19 cellular contexts compared by ENCODE assay signal in the genomic region with DNA sequence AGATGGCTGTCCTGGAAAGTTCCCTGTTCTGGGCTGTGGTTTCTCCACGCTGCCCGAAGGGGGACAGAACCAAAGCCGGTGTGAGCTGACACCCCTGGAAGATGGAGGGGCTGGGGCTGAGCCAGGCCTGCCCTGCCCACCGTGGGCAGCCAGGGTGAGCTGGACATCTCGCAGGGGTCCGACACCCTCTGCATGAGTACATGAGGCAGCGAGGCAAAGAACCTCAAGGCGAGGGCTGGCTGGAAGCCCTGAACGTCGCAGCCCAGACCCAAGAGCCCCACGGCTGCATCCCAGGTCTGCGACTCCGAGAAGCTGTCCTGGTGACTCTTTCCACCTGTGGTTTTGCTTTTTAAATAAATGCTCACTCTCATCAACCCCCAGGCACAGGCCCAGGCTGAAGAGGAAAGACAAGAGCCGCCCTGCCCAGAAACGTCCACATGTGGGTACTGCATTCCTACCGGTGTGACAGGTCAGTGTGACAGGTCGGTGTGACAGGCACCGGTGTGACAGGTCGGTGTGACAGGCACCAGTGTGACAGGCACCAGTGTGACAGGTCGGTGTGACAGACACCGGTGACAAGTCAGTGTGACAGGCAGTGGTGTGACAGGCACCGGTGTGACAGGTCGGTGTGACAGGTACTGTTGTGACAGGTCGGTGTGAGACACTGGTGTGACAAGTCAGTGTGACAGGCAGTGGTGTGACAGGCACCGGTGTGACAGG. TPM values are rescaled to one million over a fixed set of nuclear protein-coding genes. Genes with fewer than 3 reads are reported as not detected.
A peak's percentile ranks its signal among the peaks of the same experiment; 100 is the strongest.
DNase-seq lines count a peak whose midpoint lies in the region; ATAC-seq, FAIRE-seq and TF ChIP-seq lines count a peak whose summit lies in the region.
"Had no signal": no experiment of that assay in that cellular context is flagged by ENCODE, and none has a peak within 500 bp of the region (broad histone marks: within the 10 kb centered on the region; RNA-seq: fewer than 3 reads in every experiment).

No MANE protein-coding gene starts in this region.

- peaks cover 38% of the 10 kb centered on the region for H3K36me3 ChIP-seq in RWPE2 (ENCODE audit: low read depth)
- peaks cover 11 to 17% of the 10 kb centered on the region in 2 experiments for H3K36me3 ChIP-seq in trophoblast cell (ENCODE audit: control insufficient read depth in 1 of 2, insufficient read depth in 2 of 2, low read length in 2 of 2)
- H3K36me3 ChIP-seq in suprapubic skin: peaks cover 51% of the 10 kb centered on the region
- H3K36me3 ChIP-seq: SJSA1 had no signal

- H3K4me2 ChIP-seq in trophoblast cell (ENCODE audit: low read length): no peak overlapping the region
- H3K4me2 ChIP-seq: KMS-11 had no signal

- H4K12ac ChIP-seq in trophoblast cell (ENCODE audit: low read depth, low read length): no peak overlapping the region

- TF ChIP-seq CTCF in RWPE2 (IDR thresholded peaks at IDR 0.05; ENCODE audit: poor library complexity, severe bottlenecking) (no peak), suprapubic skin (IDR thresholded peaks at IDR 0.05) (no peak)

- ATAC-seq in RWPE2 (ENCODE audit: low read depth) (no peak), right cardiac atrium (no peak), GM19467 (IDR thresholded peaks at IDR 0.05; ENCODE audit: unreplicated experiment) (no peak)

- WGBS in right cardiac atrium: 91% methylated on average over 25 of the region's 25 CpGs
- no CpG with 5 or more reads among the region's 25 CpGs for WGBS in trophoblast cell (ENCODE audit: extremely low coverage, insufficient coverage, insufficient read length)
- 88% methylated on average over 25 of the region's 25 CpGs for WGBS in suprapubic skin

- peaks cover 10% of the 10 kb centered on the region for H3K79me2 ChIP-seq in trophoblast cell (ENCODE audit: control insufficient read depth, insufficient read depth, low read length, poor library complexity)

- TF ChIP-seq POLR2A in suprapubic skin (IDR thresholded peaks at IDR 0.05): no peak

- no peak overlapping the region for H3K18ac ChIP-seq in trophoblast cell (ENCODE audit: low read length)

- H2BK5ac ChIP-seq in trophoblast cell (ENCODE audit: low read depth, low read length, poor library complexity): no peak overlapping the region

- TF ChIP-seq EP300 in suprapubic skin (IDR thresholded peaks at IDR 0.05): no peak

- no peak overlapping the region for H3K9ac ChIP-seq in trophoblast cell (ENCODE audit: low read length)
- H3K9ac ChIP-seq: KMS-11 had no signal

- peak overlapping the region; percentile 11 for H4K91ac ChIP-seq in trophoblast cell (ENCODE audit: low read depth, low read length)

- H3K79me1 ChIP-seq in trophoblast cell (ENCODE audit: low read length): peaks cover 18% of the 10 kb centered on the region

- no peak overlapping the region for H2BK120ac ChIP-seq in trophoblast cell (ENCODE audit: insufficient read depth, low read length, poor library complexity)

- H3K4ac ChIP-seq in trophoblast cell (ENCODE audit: low read depth, low read length): no peak overlapping the region

- intact Hi-C loops in right cardiac atrium (cut with DNase I): no loop called here

- H3K4me3 ChIP-seq in RWPE2 (ENCODE audit: severe bottlenecking) (no peak overlapping the region), right cardiac atrium (ENCODE audit: low read length) (no peak overlapping the region), trophoblast cell (ENCODE audit: low read depth, low read length) (no peak overlapping the region), suprapubic skin (no peak overlapping the region)
- H3K4me3 ChIP-seq: SJSA1 had no signal

- no peak overlapping the region for H4K8ac ChIP-seq in trophoblast cell (ENCODE audit: low read depth, low read length)

- H2AK5ac ChIP-seq in trophoblast cell (ENCODE audit: low read length): no peak overlapping the region

- DNase-seq in HTR-8/SVneo (ENCODE audit: insufficient read length, low spot score) (no peak), RWPE2 (ENCODE audit: low spot score) (no peak), right cardiac atrium (peak in 2 of 3 donors; percentile 25 to 43), trophoblast cell (no peak), suprapubic skin (ENCODE audit: low spot score in 2 of 2) (no peak), RKO (ENCODE audit: low spot score) (no peak)
- DNase-seq: AML-193, DMS79, H9, NCI-H1417, NCI-H187, NCI-H2107, NCI-H510A, NCI-H774, OCI-M1, SW 1271 had no signal

- no peak overlapping the region for H3K14ac ChIP-seq in trophoblast cell (ENCODE audit: low read length)

- H3K27ac ChIP-seq in RWPE2 (ENCODE audit: poor library complexity, severe bottlenecking) (peak overlapping the region; percentile 28), right cardiac atrium (ENCODE audit: low read length) (no peak overlapping the region), trophoblast cell (ENCODE audit: low read depth, low read length) (no peak overlapping the region), suprapubic skin (no peak overlapping the region)
- H3K27ac ChIP-seq: KMS-11, SJSA1 had no signal

- H3K9me3 ChIP-seq in RWPE2 (ENCODE audit: severe bottlenecking) (no peaks in the 10 kb centered on the region), right cardiac atrium (ENCODE audit: control insufficient read depth, low read length) (no peaks in the 10 kb centered on the region), trophoblast cell (ENCODE audit: insufficient read depth, low read depth, low read length) (peaks cover 9% of the 10 kb centered on the region), suprapubic skin (no peaks in the 10 kb centered on the region)
- H3K9me3 ChIP-seq: SJSA1 had no signal

- H3K4me1 ChIP-seq in RWPE2 (ENCODE audit: insufficient read depth, poor library complexity, severe bottlenecking): peaks cover 15% of the 10 kb centered on the region
- peaks cover 8% of the 10 kb centered on the region for H3K4me1 ChIP-seq in right cardiac atrium (ENCODE audit: control insufficient read depth, insufficient read depth, low read length)
- peaks cover 14 to 18% of the 10 kb centered on the region in 2 experiments for H3K4me1 ChIP-seq in trophoblast cell (ENCODE audit: control insufficient read depth in 1 of 2, insufficient read depth in 2 of 2, low read length in 2 of 2)
- peaks cover 25% of the 10 kb centered on the region for H3K4me1 ChIP-seq in suprapubic skin

- H2BK12ac ChIP-seq in trophoblast cell (ENCODE audit: low read length): peak overlapping the region; percentile 11

- H2AFZ ChIP-seq in trophoblast cell (ENCODE audit: insufficient read depth, low read length, poor library complexity): no peak overlapping the region

- H3K27me3 ChIP-seq in RWPE2 (ENCODE audit: insufficient read depth, poor library complexity, severe bottlenecking) (no peaks in the 10 kb centered on the region), right cardiac atrium (ENCODE audit: control insufficient read depth, insufficient read depth) (no peaks in the 10 kb centered on the region), trophoblast cell (ENCODE audit: insufficient read depth, low read length) (no peaks in the 10 kb centered on the region), suprapubic skin (no peaks in the 10 kb centered on the region)
- H3K27me3 ChIP-seq: SJSA1 had no signal

- H3K23ac ChIP-seq in trophoblast cell (ENCODE audit: low read length): no peak overlapping the region

- FAIRE-seq in HTR-8/SVneo (lab: Jason Lieb, UNC): peak; percentile 91

RNA-seq across cellular contexts. Expression of gene GAS6, which starts 30.6 kb away (rescaled TPM):
- total RNA-seq in right cardiac atrium (100 to 1,000 TPM; 197 to 213 (median 202) TPM), suprapubic skin (100 to 1,000 TPM; 175 to 286 (median 224) TPM)
- 273 TPM for polyA plus RNA-seq in right cardiac atrium
- 15.7 and 17.6 TPM in 2 replicates for polyA plus RNA-seq in trophoblast cell (2013)

Comparison
In these comparisons a context has a peak if more than half of its experiments do, and no peak if none do; other contexts are left out.
1. DNase-seq: peak in right cardiac atrium (2 of 3); none in HTR-8/SVneo (single experiment), RWPE2 (single experiment), trophoblast cell (0 of 2), suprapubic skin (0 of 2) and RKO (single experiment).